7 cellular contexts compared by ENCODE assay signal in genomic region chr1:156226116-156226538, GRCh38. TPM values are rescaled to one million over a fixed set of nuclear protein-coding genes. Genes with fewer than 3 reads are reported as not detected.
DNase-seq lines count a peak whose midpoint lies in the region; ATAC-seq and TF ChIP-seq lines count a peak whose summit lies in the region.
"Had no signal": no experiment of that assay in that cellular context is flagged by ENCODE, and none has a peak within 500 bp of the region (broad histone marks: within the 10 kb centered on the region; RNA-seq: fewer than 3 reads in every experiment).

No MANE protein-coding gene starts in this region.

- no CpG with 5 or more reads among the region's 2 CpGs for WGBS in mesendoderm (ENCODE audit: extremely low coverage, insufficient coverage, low lambda C conversion rate)

- H4K20me1 ChIP-seq in MM.1S (ENCODE audit: insufficient read depth, low read length): no peaks in the 10 kb centered on the region

- H3K56ac ChIP-seq in mesendoderm (ENCODE audit: low read length): no peak overlapping the region

- H4K8ac ChIP-seq in mesendoderm (ENCODE audit: low read depth, low read length): no peak overlapping the region

- H3K23ac ChIP-seq in mesendoderm (ENCODE audit: low read length): no peak overlapping the region

- H3K4ac ChIP-seq in mesendoderm (ENCODE audit: low read depth, low read length): no peak overlapping the region

- H2AFZ ChIP-seq in MM.1S (ENCODE audit: low read length): no peak overlapping the region

- no peak overlapping the region for H2BK5ac ChIP-seq in mesendoderm (ENCODE audit: low read length)

- H3K4me3 ChIP-seq in MM.1S (ENCODE audit: low read length) (no peak overlapping the region), mesendoderm (ENCODE audit: low read length) (no peak overlapping the region), SJCRH30 (no peak overlapping the region)
- H3K4me3 ChIP-seq: coronary artery had no signal

- H3K4me1 ChIP-seq in MM.1S (ENCODE audit: low read length) (peaks cover 41% of the 10 kb centered on the region), mesendoderm (ENCODE audit: control insufficient read depth, low read depth, low read length) (no peaks in the 10 kb centered on the region), SJCRH30 (no peaks in the 10 kb centered on the region)

- H2BK120ac ChIP-seq in mesendoderm (ENCODE audit: low read depth, low read length): no peak overlapping the region

- no peak overlapping the region for H4K5ac ChIP-seq in mesendoderm (ENCODE audit: low read length)

- peaks cover 4% of the 10 kb centered on the region for H3K79me1 ChIP-seq in mesendoderm (ENCODE audit: low read length)

- H3K79me2 ChIP-seq in MM.1S (ENCODE audit: low read length) (peaks cover 35% of the 10 kb centered on the region), mesendoderm (ENCODE audit: control insufficient read depth, insufficient read depth, low read length) (no peaks in the 10 kb centered on the region)

- peaks cover 7% of the 10 kb centered on the region; the same call in 1 of the 2 replicates for H3K36me3 ChIP-seq in MM.1S (replicated peaks; ENCODE audit: insufficient read depth, low read length)
- peaks cover 11% of the 10 kb centered on the region for H3K36me3 ChIP-seq in mesendoderm (ENCODE audit: control insufficient read depth, insufficient read depth, low read length)
- peaks cover 19% of the 10 kb centered on the region for H3K36me3 ChIP-seq in SJCRH30

- peak; percentile 67 for ATAC-seq in GM21528 (IDR thresholded peaks at IDR 0.05; ENCODE audit: low FRiP score, unreplicated experiment)

- H2AK5ac ChIP-seq in mesendoderm (ENCODE audit: low read length): no peak overlapping the region

- no peaks in the 10 kb centered on the region for H3K9me2 ChIP-seq in MM.1S (replicated peaks; ENCODE audit: insufficient read depth, low read length)

- H3K27me3 ChIP-seq in MM.1S (replicated peaks; ENCODE audit: insufficient read depth, low read length): no peaks in the 10 kb centered on the region
- H3K27me3 ChIP-seq in mesendoderm (ENCODE audit: insufficient read depth, low read length, poor library complexity): no peaks in the 10 kb centered on the region
- no peaks in the 10 kb centered on the region for H3K27me3 ChIP-seq in SJCRH30

- H3K27ac ChIP-seq in MM.1S (ENCODE audit: low read length) (peak overlapping the region; percentile 91), mesendoderm (ENCODE audit: low read depth, low read length) (no peak overlapping the region), SJCRH30 (no peak overlapping the region)
- H3K27ac ChIP-seq: coronary artery had no signal

- H2BK15ac ChIP-seq in mesendoderm (replicated peaks; ENCODE audit: low read depth): no peak overlapping the region

- H3K9me3 ChIP-seq in MM.1S (replicated peaks; ENCODE audit: insufficient read depth, low read length) (no peaks in the 10 kb centered on the region), SJCRH30 (replicated peaks) (no peaks in the 10 kb centered on the region)

- in situ Hi-C loops in GM13976 (cut with MboI; ENCODE audit: low sequenced_read_pairs, unreplicated experiment): loop anchor here (10.0 kb wide), 1 partner anchor 131 kb away; no protein-coding TSS in a partner anchor

- H3K18ac ChIP-seq in mesendoderm (ENCODE audit: low read length): no peak overlapping the region

- H3K9ac ChIP-seq in MM.1S (ENCODE audit: low read length): peak overlapping the region; percentile 49; the same call in 1 of the 2 replicates
- H3K9ac ChIP-seq in mesendoderm (ENCODE audit: low read length): no peak overlapping the region

- peaks cover 39% of the 10 kb centered on the region for H3F3A ChIP-seq in MM.1S (ENCODE audit: insufficient read depth, low read length)

- DNase-seq in GM13976 (ENCODE audit: low spot score) (peak; percentile 76), MM.1S (peak; percentile 98), mesendoderm (no peak), SJCRH30 (no peak), NAMALWA (ENCODE audit: low spot score) (no peak)

- TF ChIP-seq CTCF in GM13976 (IDR thresholded peaks at IDR 0.05; ENCODE audit: borderline replicate concordance, control extremely low read depth, extremely low read depth, insufficient read depth, missing control alignments) (no peak), MM.1S (IDR thresholded peaks at IDR 0.05; ENCODE audit: low read length) (no peak)

- H3K4me2 ChIP-seq in MM.1S (ENCODE audit: low read depth, low read length) (peak overlapping the region; percentile 50), mesendoderm (ENCODE audit: low read length) (no peak overlapping the region)

RNA-seq across cellular contexts. Expression of gene PMF1, which starts 13.3 kb away (rescaled TPM):
- 115 TPM for polyA plus RNA-seq in mesendoderm (2013, experiment 1 of 2)
- polyA plus RNA-seq in mesendoderm (2013, experiment 2 of 2): 112 TPM
- total RNA-seq in SJCRH30 (2014; rRNA removed; shearing (Covaris generic)): 59.7 and 63.5 TPM in 2 replicates

RNA-seq across cellular contexts. Expression of gene BGLAP, which starts 15.9 kb away (rescaled TPM):
- 0.13 TPM for polyA plus RNA-seq in mesendoderm (2013, experiment 1 of 2)
- polyA plus RNA-seq in mesendoderm (2013, experiment 2 of 2): 0.15 TPM
- total RNA-seq in SJCRH30 (2014; rRNA removed; shearing (Covaris generic)): 0.18 and 0.38 TPM in 2 replicates

RNA-seq across cellular contexts. Expression of gene PAQR6, which starts 21.7 kb away (rescaled TPM):
- polyA plus RNA-seq in mesendoderm (2013, experiment 1 of 2): 2.7 TPM
- 3.0 TPM for polyA plus RNA-seq in mesendoderm (2013, experiment 2 of 2)
- total RNA-seq in SJCRH30 (2014; rRNA removed; shearing (Covaris generic)): 1.2 and 1.7 TPM in 2 replicates

RNA-seq across cellular contexts. Expression of gene SLC25A44, which starts 32.2 kb away (rescaled TPM):
- polyA plus RNA-seq in mesendoderm (2013, experiment 1 of 2): 16.8 TPM
- 17.0 TPM for polyA plus RNA-seq in mesendoderm (2013, experiment 2 of 2)
- total RNA-seq in SJCRH30 (2014; rRNA removed; shearing (Covaris generic)): 12.3 and 12.9 TPM in 2 replicates

RNA-seq across cellular contexts. Expression of gene SMG5, which starts 56.5 kb away (rescaled TPM):
- 52.2 TPM for polyA plus RNA-seq in mesendoderm (2013, experiment 1 of 2)
- polyA plus RNA-seq in mesendoderm (2013, experiment 2 of 2): 51.8 TPM
- 70.3 and 74.2 TPM in 2 replicates for total RNA-seq in SJCRH30 (2014; rRNA removed; shearing (Covaris generic))

Comparison
In these comparisons a context has a peak if more than half of its experiments do, and no peak if none do; other contexts are left out.
1. DNase-seq: peak in GM13976 (single experiment) and MM.1S (single experiment); none in mesendoderm (single experiment), SJCRH30 (0 of 2) and NAMALWA (single experiment).